In the genomic region with DNA sequence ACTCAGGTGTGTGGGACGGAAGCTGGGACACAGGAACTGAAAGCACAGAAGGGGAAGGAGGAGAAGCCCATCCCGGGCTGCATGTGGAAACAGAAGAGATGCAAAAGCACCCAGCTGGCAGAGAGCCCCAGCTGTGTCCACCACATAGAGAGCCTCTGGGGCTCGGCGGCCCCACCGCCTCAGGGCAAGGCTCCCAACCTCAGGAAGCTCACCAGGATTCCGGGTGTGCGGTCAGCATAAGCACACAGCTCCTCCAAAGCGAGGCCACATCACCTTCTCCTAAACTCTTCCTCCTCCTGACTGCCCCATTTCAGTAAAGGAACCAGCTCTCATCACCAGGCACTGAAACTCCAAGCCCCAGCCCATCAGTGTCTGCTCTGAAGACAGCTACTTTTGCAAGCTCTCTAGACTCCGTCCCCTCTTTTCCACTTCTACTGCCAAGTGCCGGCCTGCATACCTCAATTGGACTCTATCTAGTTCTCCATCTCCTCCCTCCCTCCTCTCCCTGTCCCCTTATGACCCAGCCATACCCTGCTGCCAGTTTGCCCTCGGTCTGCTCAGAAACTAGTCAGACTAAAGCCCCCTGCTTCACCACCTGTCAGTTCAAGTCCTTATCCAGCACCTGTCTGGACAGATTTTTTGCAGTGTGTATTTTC, we compare ENCODE assay signal across 1 cellular context.
TF ChIP-seq lines count a peak whose summit lies in the region.

No MANE protein-coding gene starts in this region.

TF ChIP-seq in IMR-90, 13 proteins besides CTCF, POLR2A, EP300 and RAD21 (continued from another document):
- TF ChIP-seq, protein P1, sequence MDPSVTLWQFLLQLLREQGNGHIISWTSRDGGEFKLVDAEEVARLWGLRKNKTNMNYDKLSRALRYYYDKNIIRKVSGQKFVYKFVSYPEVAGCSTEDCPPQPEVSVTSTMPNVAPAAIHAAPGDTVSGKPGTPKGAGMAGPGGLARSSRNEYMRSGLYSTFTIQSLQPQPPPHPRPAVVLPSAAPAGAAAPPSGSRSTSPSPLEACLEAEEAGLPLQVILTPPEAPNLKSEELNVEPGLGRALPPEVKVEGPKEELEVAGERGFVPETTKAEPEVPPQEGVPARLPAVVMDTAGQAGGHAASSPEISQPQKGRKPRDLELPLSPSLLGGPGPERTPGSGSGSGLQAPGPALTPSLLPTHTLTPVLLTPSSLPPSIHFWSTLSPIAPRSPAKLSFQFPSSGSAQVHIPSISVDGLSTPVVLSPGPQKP (IDR thresholded peaks at IDR 0.05; ENCODE audit: borderline replicate concordance, low read depth, low read length): no peak
